In the genomic region with DNA sequence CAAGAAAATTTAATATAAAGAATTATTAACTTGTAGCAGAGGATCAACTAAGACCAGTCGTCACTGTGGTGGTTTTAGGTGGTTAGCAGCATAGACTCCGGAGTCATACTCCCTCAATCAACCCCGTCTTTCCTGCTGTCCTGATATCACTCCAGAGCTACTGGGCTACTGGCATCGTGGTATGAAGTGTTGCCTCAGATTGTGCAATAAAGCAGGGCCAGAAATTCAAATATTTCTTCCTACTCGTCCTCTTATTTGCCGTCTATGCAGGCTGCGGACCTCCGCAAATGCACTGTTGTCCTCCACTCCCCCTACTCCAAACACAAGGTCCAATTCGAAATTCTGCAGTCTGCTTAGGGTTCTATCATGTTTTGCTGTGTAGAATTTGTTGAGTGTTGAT, we compare ENCODE assay signal across 11 cellular contexts. TPM values are rescaled to one million over a fixed set of nuclear protein-coding genes. Genes with fewer than 3 reads are reported as not detected.
"Had no signal": no experiment of that assay in that cellular context is flagged by ENCODE, and none has a peak within 500 bp of the region (broad histone marks: within the 10 kb centered on the region; RNA-seq: fewer than 3 reads in every experiment).

No MANE protein-coding gene starts in this region.

- ATAC-seq: HCT116 had no signal

- H3K36me3 ChIP-seq: HAP-1 had no signal

- H3K9ac ChIP-seq: GM23248 had no signal

- H3K27ac ChIP-seq: GM23248, HL-60 had no signal

- H2AFZ ChIP-seq: GM23248 had no signal

- H3K4me1 ChIP-seq: HAP-1 had no signal

- H3K9me3 ChIP-seq: HAP-1 had no signal

- H3K4me3 ChIP-seq: GM23248, HAP-1 had no signal

- DNase-seq: GM23248, GOT3, H7, HFFc6, KG1 had no signal

RNA-seq across cellular contexts. Expression of a gene that starts 1.2 kb away (rescaled TPM):
- total RNA-seq: GM23248, H4, H7, HFFc6, HT1080 had no signal
- polyA plus RNA-seq: GM23248, IgD-negative memory B cell had no signal
